Comparison of ENCODE assay signal across 9 cellular contexts in genomic region chr12:69534389-69534822, GRCh38. TPM values are rescaled to one million over a fixed set of nuclear protein-coding genes. Genes with fewer than 3 reads are reported as not detected.
DNase-seq lines count a peak whose midpoint lies in the region; ATAC-seq, FAIRE-seq and TF ChIP-seq lines count a peak whose summit lies in the region.
"Had no signal": no experiment of that assay in that cellular context is flagged by ENCODE, and none has a peak within 500 bp of the region (broad histone marks: within the 10 kb centered on the region; RNA-seq: fewer than 3 reads in every experiment).

No MANE protein-coding gene starts in this region.

- H3K27ac ChIP-seq in aorta (ENCODE audit: low read depth in 1 of 2, low read length in 2 of 2) = peak overlapping the region in 1 of 2 donors; percentile 44
- H3K27ac ChIP-seq: VCaP had no signal

- H3K4me1 ChIP-seq in neuron (ENCODE audit: insufficient read depth, low read length) = peaks cover 32% of the 10 kb centered on the region
- no peaks in the 10 kb centered on the region for H3K4me1 ChIP-seq in aorta (ENCODE audit: control insufficient read depth in 1 of 2, insufficient read depth in 2 of 2, low read length in 2 of 2)

- WGBS in aorta, 2 donors = 1 to 3% methylated on average over 3 of the region's 3 CpGs

- no peak overlapping the region for H3K4me3 Mint-ChIP-seq in activated T-cell treated with anti-CD3 and anti-CD28 coated beads, Interleukin-2, amount 50 U/mL, for 4 hours

- DNase-seq in EH (ENCODE audit: low read depth) (peak; percentile 99), HTR-8/SVneo (ENCODE audit: insufficient read length, low spot score) (peak; percentile 76), foreskin fibroblast (peak; percentile 97), aorta (peak in 1 of 2 donors; percentile 82), NCI-H187 treated with DMSO at 0.1 percent for 48 hours (lab: John Stamatoyannopoulos, UW) (no peak)
- no peak for DNase-seq in activated T-cell treated with anti-CD3 and anti-CD28 coated beads, Interleukin-2, amount 50 U/mL, for 4 hours

- peaks cover 8% of the 10 kb centered on the region for H3K36me3 ChIP-seq in neuron (ENCODE audit: insufficient read depth, low read length)
- no peaks in the 10 kb centered on the region for H3K36me3 ChIP-seq in aorta (ENCODE audit: control insufficient read depth in 1 of 2, insufficient read depth in 2 of 2, low read length in 1 of 2)

- peak; percentile 91 for FAIRE-seq in HTR-8/SVneo (lab: Jason Lieb, UNC)

- no peak for TF ChIP-seq CTCF in foreskin fibroblast (IDR thresholded peaks at IDR 0.05; ENCODE audit: low read depth, low read length)

- H3K36me3 Mint-ChIP-seq in activated T-cell treated with anti-CD3 and anti-CD28 coated beads, Interleukin-2, amount 50 U/mL, for 4 hours (ENCODE audit: insufficient read depth) = peaks cover 20% of the 10 kb centered on the region

- H2AFZ ChIP-seq in neuron (ENCODE audit: low read depth, low read length) = no peak overlapping the region

- no peaks in the 10 kb centered on the region for H3K27me3 Mint-ChIP-seq in activated T-cell treated with anti-CD3 and anti-CD28 coated beads, Interleukin-2, amount 50 U/mL, for 4 hours (ENCODE audit: low read depth)

- ATAC-seq in GM21526 (IDR thresholded peaks at IDR 0.05; ENCODE audit: low FRiP score, unreplicated experiment) = peak; percentile 70
- ATAC-seq in activated T-cell treated with anti-CD3 and anti-CD28 coated beads, Interleukin-2, amount 50 U/mL, for 4 hours = peak; percentile 87 to 94
- peak; percentile 96 for ATAC-seq in aorta (ENCODE audit: low FRiP score)

- intact Hi-C loops in aorta (cut with DNase I) = loop anchor here (5.0 to 10.0 kb wide), 2 partner anchors 57 to 60 kb away; partner anchors contain the start of gene FRS2 (in 1 of the 2)

- H3K9me3 ChIP-seq in neuron (ENCODE audit: low read length) = peaks cover 6% of the 10 kb centered on the region
- H3K9me3 ChIP-seq in aorta (ENCODE audit: control insufficient read depth, low read length) = no peaks in the 10 kb centered on the region

- peak overlapping the region in 1 of 2 donors; percentile 14 for H3K4me3 ChIP-seq in foreskin fibroblast (ENCODE audit: low read depth in 1 of 2, low read length in 2 of 2)
- peak overlapping the region; percentile 18 for H3K4me3 ChIP-seq in neuron (ENCODE audit: low read length)
- H3K4me3 ChIP-seq in aorta (ENCODE audit: low read length in 2 of 2) = no peak overlapping the region

- no peaks in the 10 kb centered on the region for H3K9me3 Mint-ChIP-seq in activated T-cell treated with anti-CD3 and anti-CD28 coated beads, Interleukin-2, amount 50 U/mL, for 4 hours

- peaks cover 16% of the 10 kb centered on the region for H3K4me1 Mint-ChIP-seq in activated T-cell treated with anti-CD3 and anti-CD28 coated beads, Interleukin-2, amount 50 U/mL, for 4 hours (ENCODE audit: low read depth)

- H3K27me3 ChIP-seq in neuron (ENCODE audit: insufficient read depth, low read length) = no peaks in the 10 kb centered on the region
- H3K27me3 ChIP-seq in aorta (ENCODE audit: control insufficient read depth in 1 of 2, insufficient read depth in 2 of 2, low read length in 1 of 2) = no peaks in the 10 kb centered on the region

RNA-seq across cellular contexts. Expression of gene CCT2, which starts 50.9 kb away (rescaled TPM):
- 100 to 1,000 TPM; 589 to 616 (median 611) TPM for total RNA-seq in activated T-cell treated with anti-CD3 and anti-CD28 coated beads, Interleukin-2, amount 50 U/mL, for 4 hours
- total RNA-seq in aorta = 100 to 1,000 TPM in 1 of 2 donors, 10 to 100 TPM in 1; 84.3 to 130 TPM
- polyA plus RNA-seq in aorta = 10 to 100 TPM; 59.0 to 80.8 TPM

Comparison
In these comparisons a context has a peak if more than half of its experiments do, and no peak if none do; other contexts are left out.
1. DNase-seq: peak in EH (single experiment), HTR-8/SVneo (single experiment) and foreskin fibroblast (2 of 2); none in activated T-cell treated with anti-CD3 and anti-CD28 coated beads, Interleukin-2, amount 50 U/mL, for 4 hours (single experiment) and NCI-H187 treated with DMSO at 0.1 percent for 48 hours (single experiment).
2. RNA of gene CCT2, which starts 50.9 kb away (total RNA-seq): 589 to 616 TPM in activated T-cell treated with anti-CD3 and anti-CD28 coated beads, Interleukin-2, amount 50 U/mL, for 4 hours; 84.3 to 130 TPM in aorta; every median in the first group is over 4 times any median in the second.
3. Peak in every context shown above with its lines, with median percentiles within 50 percentile points of each other: ATAC-seq.